Comparison of ENCODE assay signal across 8 cellular contexts in genomic region chr20:34708621-34709043, GRCh38. TPM values are rescaled to one million over a fixed set of nuclear protein-coding genes. Genes with fewer than 3 reads are reported as not detected.
DNase-seq lines count a peak whose midpoint lies in the region; ATAC-seq and TF ChIP-seq lines count a peak whose summit lies in the region.

No MANE protein-coding gene starts in this region.

- H3K4me3 Mint-ChIP-seq in activated naive CD8-positive, alpha-beta T cell treated with anti-CD3 and anti-CD28 coated beads, Interleukin-2, amount 50 U/mL, for 24 hours: peak overlapping the region; percentile 82

- H3K27me3 ChIP-seq in SJCRH30 (no peaks in the 10 kb centered on the region), right atrium auricular region (no peaks in the 10 kb centered on the region)

- peaks cover 20% of the 10 kb centered on the region for H3K4me1 ChIP-seq in SJCRH30
- H3K4me1 ChIP-seq in right atrium auricular region: peaks cover 0 to 71% of the 10 kb centered on the region in 2 donors

- H3K4me3 ChIP-seq in SJCRH30 (peak overlapping the region; percentile 51), right atrium auricular region (peak overlapping the region; percentile 48 to 66)

- peak; percentile 20 to 72 for TF ChIP-seq CTCF in right atrium auricular region (IDR thresholded peaks at IDR 0.05)

- DNase-seq in NOMO-1 (lab: John Stamatoyannopoulos, UW; ENCODE audit: unreplicated experiment in 2 of 2) (peak; percentile 6 to 26), NOMO-1 treated with dmso at 0.1 percent for 144 hours (lab: John Stamatoyannopoulos, UW; ENCODE audit: unreplicated experiment) (no peak), SJCRH30 (peak; percentile 30 to 51), right atrium auricular region (ENCODE audit: low spot score) (peak; percentile 67), putamen (ENCODE audit: low spot score) (peak; percentile 53)
- peak; percentile 75 for DNase-seq in activated naive CD8-positive, alpha-beta T cell treated with anti-CD3 and anti-CD28 coated beads, Interleukin-2, amount 50 U/mL, for 24 hours

- peak overlapping the region; percentile 49 for H3K27ac Mint-ChIP-seq in activated naive CD8-positive, alpha-beta T cell treated with anti-CD3 and anti-CD28 coated beads, Interleukin-2, amount 50 U/mL, for 24 hours

- ATAC-seq in HG03457 (IDR thresholded peaks at IDR 0.05; ENCODE audit: unreplicated experiment) (peak; percentile 7), HG02610 (IDR thresholded peaks at IDR 0.05; ENCODE audit: unreplicated experiment) (no peak)
- ATAC-seq in activated naive CD8-positive, alpha-beta T cell treated with anti-CD3 and anti-CD28 coated beads, Interleukin-2, amount 50 U/mL, for 24 hours: peak; percentile 16

- H3K9me3 ChIP-seq in SJCRH30 (replicated peaks): no peaks in the 10 kb centered on the region
- H3K9me3 ChIP-seq in right atrium auricular region: no peaks in the 10 kb centered on the region

- H3K36me3 Mint-ChIP-seq in activated naive CD8-positive, alpha-beta T cell treated with anti-CD3 and anti-CD28 coated beads, Interleukin-2, amount 50 U/mL, for 24 hours (ENCODE audit: low read depth): peaks cover 5% of the 10 kb centered on the region

- peaks cover 27% of the 10 kb centered on the region for H3K4me1 Mint-ChIP-seq in activated naive CD8-positive, alpha-beta T cell treated with anti-CD3 and anti-CD28 coated beads, Interleukin-2, amount 50 U/mL, for 24 hours

- no peaks in the 10 kb centered on the region for H3K9me3 Mint-ChIP-seq in activated naive CD8-positive, alpha-beta T cell treated with anti-CD3 and anti-CD28 coated beads, Interleukin-2, amount 50 U/mL, for 24 hours

- H3K36me3 ChIP-seq in SJCRH30 (no peaks in the 10 kb centered on the region), right atrium auricular region (peaks cover 32% of the 10 kb centered on the region)

- H3K27me3 Mint-ChIP-seq in activated naive CD8-positive, alpha-beta T cell treated with anti-CD3 and anti-CD28 coated beads, Interleukin-2, amount 50 U/mL, for 24 hours: no peaks in the 10 kb centered on the region

- H3K27ac ChIP-seq in SJCRH30: no peak overlapping the region
- peak overlapping the region; percentile 100 for H3K27ac ChIP-seq in right atrium auricular region

RNA-seq across cellular contexts. Expression of gene TP53INP2, which starts 4.5 kb away (rescaled TPM):
- 4.9 and 5.8 TPM in 2 replicates for total RNA-seq in SJCRH30 (2014; rRNA removed; shearing (Covaris generic))
- 10 to 100 TPM; 59.5 to 66.0 TPM for total RNA-seq in right atrium auricular region

RNA-seq across cellular contexts. Expression of gene PIGU, which starts 31.7 kb away (rescaled TPM):
- total RNA-seq in SJCRH30 (2014; rRNA removed; shearing (Covaris generic)): 48.2 and 50.5 TPM in 2 replicates
- 10 to 100 TPM; 16.6 to 17.7 TPM for total RNA-seq in right atrium auricular region
